12 cellular contexts compared by ENCODE assay signal in the genomic region with DNA sequence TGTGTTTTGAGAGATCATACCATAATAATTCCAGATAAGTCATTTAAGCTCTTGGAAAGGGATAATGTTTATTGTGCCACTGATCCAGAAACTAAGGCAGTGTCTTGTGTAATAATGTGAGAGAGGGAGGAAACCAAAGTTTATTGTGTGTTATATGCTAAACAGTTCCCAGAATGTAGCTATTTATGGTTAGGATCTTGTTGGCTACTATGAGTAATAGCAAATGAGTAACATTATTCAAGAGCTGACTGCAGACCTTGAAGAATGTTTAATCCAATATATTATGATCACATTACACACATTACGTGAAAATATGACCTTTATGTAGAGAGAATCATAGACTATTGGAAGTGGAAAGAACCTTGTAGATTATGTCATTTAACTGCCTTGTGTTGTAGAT.
DNase-seq lines count a peak whose midpoint lies in the region; ATAC-seq and TF ChIP-seq lines count a peak whose summit lies in the region.
"Had no signal": no experiment of that assay in that cellular context is flagged by ENCODE, and none has a peak within 500 bp of the region (broad histone marks: within the 10 kb centered on the region; RNA-seq: fewer than 3 reads in every experiment).

No MANE protein-coding gene starts in this region.

- no peak overlapping the region for H3K9ac ChIP-seq in PC-3 (ENCODE audit: low read length)

- WGBS in suprapubic skin, result 74% methylated on average over 1 of the region's 1 CpG

- no peak overlapping the region for H3K4me3 ChIP-seq in PC-3 (ENCODE audit: low read length)
- no peak overlapping the region for H3K4me3 ChIP-seq in epithelial cell of esophagus (ENCODE audit: low read length)
- no peak overlapping the region for H3K4me3 ChIP-seq in suprapubic skin
- H3K4me3 ChIP-seq: lower lobe of right lung had no signal

- peak overlapping the region; percentile 41 for H3K4me2 ChIP-seq in PC-3 (ENCODE audit: low read length)

- peaks cover 14% of the 10 kb centered on the region for H3K4me1 ChIP-seq in PC-3 (ENCODE audit: insufficient read depth, low read length)
- H3K4me1 ChIP-seq in suprapubic skin, result no peaks in the 10 kb centered on the region
- H3K4me1 ChIP-seq: lower lobe of right lung had no signal

- no peaks in the 10 kb centered on the region for H3K79me2 ChIP-seq in PC-3 (ENCODE audit: low read length)

- ATAC-seq in PC-3 (peak; percentile 99), HG02678 (IDR thresholded peaks at IDR 0.05; ENCODE audit: unreplicated experiment) (no peak)
- ATAC-seq: lower lobe of right lung, T-helper 17 cell had no signal

- DNase-seq in EH (ENCODE audit: low read depth), result peak; percentile 92
- peak; percentile 93 for DNase-seq in PC-3
- DNase-seq in epithelial cell of esophagus (ENCODE audit: low read depth), result peak; percentile 86
- peak; percentile 73 for DNase-seq in non-pigmented ciliary epithelial cell (ENCODE audit: low read depth)
- no peak for DNase-seq in suprapubic skin (ENCODE audit: low spot score in 2 of 2)
- no peak for DNase-seq in G401 (ENCODE audit: low spot score)
- no peak for DNase-seq in activated CD4-positive, alpha-beta T cell treated with anti-CD3 and anti-CD28 coated beads, Interleukin-2, amount 50 U/mL, for 1 hour
- DNase-seq: activated naive CD4-positive, alpha-beta T cell treated with Interleukin-2 at 50 U/mL for 16 hours; lower lobe of right lung; stimulated activated naive CD4-positive, alpha-beta T cell; T-helper 17 cell had no signal

- intact Hi-C loops in PC-3 (cut with micrococcal nuclease), result no loop called here

- CTCF ChIA-PET in PC-3 (lab: Charles Lee), result interaction anchor here (1.6 kb wide), 1 partner anchor 97 kb away, joined by 7 read pairs; no protein-coding TSS in a partner anchor

- TF ChIP-seq CTCF in PC-3 (conservative IDR thresholded peaks at IDR 0.05; ENCODE audit: low read depth, low read length) (no peak), epithelial cell of esophagus (IDR thresholded peaks at IDR 0.05; ENCODE audit: insufficient read depth, low read depth, low read length, missing control alignments) (no peak), suprapubic skin (IDR thresholded peaks at IDR 0.05) (no peak)

- H3K27me3 ChIP-seq in PC-3 (ENCODE audit: low read length) (no peaks in the 10 kb centered on the region), suprapubic skin (no peaks in the 10 kb centered on the region)

- H3K27ac ChIP-seq in PC-3 (ENCODE audit: low read length) (peak overlapping the region; percentile 55), suprapubic skin (no peak overlapping the region)
- H3K27ac ChIP-seq: lower lobe of right lung had no signal

- H3K36me3 ChIP-seq in PC-3 (ENCODE audit: low read depth, low read length) (no peaks in the 10 kb centered on the region), suprapubic skin (no peaks in the 10 kb centered on the region)
- H3K36me3 ChIP-seq: lower lobe of right lung had no signal

- POLR2A ChIA-PET in PC-3 (lab: Charles Lee; ENCODE audit: unreplicated experiment), result interaction anchor here (0.6 to 0.8 kb wide), 3 partner anchors 71 to 73 kb away, joined by 3 to 4 read pairs (median 3); no protein-coding TSS in a partner anchor

- H2AFZ ChIP-seq in PC-3 (ENCODE audit: low read length), result no peak overlapping the region

- H3F3A ChIP-seq in PC-3 (ENCODE audit: low read length, unreplicated experiment), result no peaks in the 10 kb centered on the region

- BruUV-seq in PC-3 (replicated peaks; lab: Mats Ljungman, UMichigan), result no TSS peak

- no peak for TF ChIP-seq EP300 in suprapubic skin (IDR thresholded peaks at IDR 0.05)

- no peak for TF ChIP-seq POLR2A in suprapubic skin (IDR thresholded peaks at IDR 0.05)

- H3K9me2 ChIP-seq in PC-3 (replicated peaks; ENCODE audit: low read length), result no peaks in the 10 kb centered on the region

- in situ Hi-C loops in G401 (cut with HindIII; ENCODE audit: low sequenced_read_pairs), result no loop called here

- H3K9me3 ChIP-seq in PC-3 (ENCODE audit: low read length), result no peaks in the 10 kb centered on the region
- peaks cover 2% of the 10 kb centered on the region for H3K9me3 ChIP-seq in suprapubic skin

- no peaks in the 10 kb centered on the region for H4K20me1 ChIP-seq in PC-3 (ENCODE audit: low read length)

Comparison
In these comparisons a context has a peak if more than half of its experiments do, and no peak if none do; other contexts are left out.
1. DNase-seq: peak in EH (single experiment), PC-3 (single experiment), epithelial cell of esophagus (single experiment) and non-pigmented ciliary epithelial cell (single experiment); none in suprapubic skin (0 of 2), G401 (single experiment) and activated CD4-positive, alpha-beta T cell treated with anti-CD3 and anti-CD28 coated beads, Interleukin-2, amount 50 U/mL, for 1 hour (single experiment).